8 cellular contexts compared by ENCODE assay signal in the genomic region with DNA sequence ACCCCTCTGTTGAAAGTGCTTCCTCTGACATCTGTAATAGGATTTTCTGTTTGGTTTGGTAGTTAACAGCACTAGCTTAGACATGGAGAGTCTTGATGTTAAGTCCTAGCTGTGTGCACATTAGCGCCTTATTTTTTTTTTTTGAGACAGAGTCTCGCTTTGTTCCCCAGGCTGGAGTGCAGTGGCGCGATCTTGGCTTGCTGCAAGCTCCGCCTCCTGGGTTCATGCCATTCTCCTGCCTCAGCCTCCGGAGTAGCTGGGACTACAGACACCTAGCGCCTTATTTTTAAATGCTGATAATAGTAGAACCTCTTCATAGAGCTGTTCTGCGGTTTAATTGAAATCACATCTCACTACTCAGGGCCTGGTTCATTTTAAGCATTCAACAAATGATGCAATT.
DNase-seq lines count a peak whose midpoint lies in the region; ATAC-seq, FAIRE-seq and TF ChIP-seq lines count a peak whose summit lies in the region.
"Not testable (repeated sequence)": the region's sequence is repeated elsewhere in the genome, so short reads cannot be mapped to it uniquely, and the experiment has no call there.

No MANE protein-coding gene starts in this region.

- H3K4me1 Mint-ChIP-seq in neural progenitor cell = not testable (repeated sequence)

- not testable (repeated sequence) for H2BK5ac ChIP-seq in H1 (ENCODE audit: low read depth, low read length)

- not testable (repeated sequence) for H3K27me3 Mint-ChIP-seq in neural progenitor cell (ENCODE audit: insufficient read depth, low read depth)

- not testable (repeated sequence) for TF ChIP-seq POLR2A in H1 (IDR thresholded peaks at IDR 0.05; ENCODE audit: control extremely low read depth in 1 of 2, low read depth in 2 of 2, low read length in 2 of 2); sigmoid colon (IDR thresholded peaks at IDR 0.05)

- not testable (repeated sequence) for TF ChIP-seq RAD21 in H1 (IDR thresholded peaks at IDR 0.05 in 1 of 2, conservative IDR thresholded peaks at IDR 0.05 in 1 of 2; ENCODE audit: low read depth in 2 of 2, low read length in 2 of 2)

- not testable (repeated sequence) for H3K36me3 Mint-ChIP-seq in neural progenitor cell

- H3K4me1 ChIP-seq in ACC112 (ENCODE audit: control insufficient read depth, insufficient read depth, low read length, unreplicated experiment) = peaks cover 54% of the 10 kb centered on the region
- peaks cover 11% of the 10 kb centered on the region; the same call in 1 of the 2 replicates for H3K4me1 ChIP-seq in HUES48 (ENCODE audit: control insufficient read depth, insufficient read depth, low read length)
- H3K4me1 ChIP-seq in Panc1 (ENCODE audit: control insufficient read depth, insufficient read depth, low read length) = peaks cover 66% of the 10 kb centered on the region
- peaks cover 49% of the 10 kb centered on the region for H3K4me1 ChIP-seq in adipocyte (ENCODE audit: control insufficient read depth, insufficient read depth, low read length)
- not testable (repeated sequence) for H3K4me1 ChIP-seq in H1 (replicated peaks in 1 of 4; ENCODE audit: control insufficient read depth in 3 of 4, insufficient read depth in 4 of 4, low read length in 3 of 4)
- H3K4me1 ChIP-seq in neural progenitor cell = peaks cover 24% of the 10 kb centered on the region
- H3K4me1 ChIP-seq in sigmoid colon = peaks cover 0 to 52% (median 41%) of the 10 kb centered on the region in 4 donors

- not testable (repeated sequence) for H4K91ac ChIP-seq in H1 (replicated peaks; ENCODE audit: insufficient read length, low read length)

- H3K4me2 ChIP-seq in H1 (ENCODE audit: insufficient read depth in 1 of 2, low read depth in 2 of 2, low read length in 2 of 2); neural progenitor cell: not testable (repeated sequence)

- H2BK120ac ChIP-seq in H1 (replicated peaks; ENCODE audit: low read depth, low read length) = not testable (repeated sequence)

- ATAC-seq in Panc1 = not testable (repeated sequence)
- peak; percentile 10 for ATAC-seq in left ventricle myocardium superior

- not testable (repeated sequence) for H2BK12ac ChIP-seq in H1 (ENCODE audit: low read depth, low read length)

- FAIRE-seq in H1 (lab: Jason Lieb, UNC) = not testable (repeated sequence)

- H3K27ac ChIP-seq in ACC112 (ENCODE audit: low read depth, low read length) = peak overlapping the region; percentile 55
- H3K27ac ChIP-seq in HUES48 (ENCODE audit: low read depth, low read length) = peak overlapping the region; percentile 24
- peak overlapping the region; percentile 85; the same call in 1 of the 2 replicates for H3K27ac ChIP-seq in Panc1 (ENCODE audit: low read length)
- not testable (repeated sequence) for H3K27ac ChIP-seq in H1 (ENCODE audit: low read depth, low read length); neural progenitor cell
- peak overlapping the region in 3 of 4 donors; percentile 22 to 49 (median 22) for H3K27ac ChIP-seq in sigmoid colon

- H3K18ac ChIP-seq in H1 (ENCODE audit: extremely low read depth, low read length) = not testable (repeated sequence)

- not testable (repeated sequence) for H3K4me3 ChIP-seq in ACC112 (ENCODE audit: low read depth, low read length); HUES48 (ENCODE audit: low read depth, low read length); Panc1 (ENCODE audit: low read depth in 2 of 2, low read length in 2 of 2); adipocyte (ENCODE audit: low read length); H1 (ENCODE audit: extremely low read depth in 1 of 4, insufficient read depth in 2 of 4, low read depth in 3 of 4, low read length in 4 of 4); neural progenitor cell; sigmoid colon

- not testable (repeated sequence) for H3K9me3 Mint-ChIP-seq in neural progenitor cell

- POLR2A ChIA-PET in Panc1 (lab: Charles Lee); H1 (lab: Charles Lee; ENCODE audit: partially characterized antibody): not testable (repeated sequence)

- not testable (repeated sequence) for H3K56ac ChIP-seq in H1 (replicated peaks; ENCODE audit: insufficient read length, low read depth, low read length)

- not testable (repeated sequence) for H2AFZ ChIP-seq in ACC112 (ENCODE audit: low read length, unreplicated experiment)
- H2AFZ ChIP-seq in H1 (ENCODE audit: low read length) = peak overlapping the region; percentile 62; the same call in 1 of the 2 replicates
- peak overlapping the region; percentile 5 for H2AFZ ChIP-seq in neural progenitor cell (replicated peaks)

- not testable (repeated sequence) for H4K20me1 ChIP-seq in H1 (replicated peaks in 1 of 2; ENCODE audit: control insufficient read depth in 1 of 2, insufficient read depth in 2 of 2, low read length in 2 of 2); neural progenitor cell (ENCODE audit: low read depth)

- H3K27me3 ChIP-seq in ACC112 (ENCODE audit: insufficient read depth, low read length); HUES48 (ENCODE audit: control insufficient read depth, insufficient read depth, low read length); Panc1 (ENCODE audit: control insufficient read depth, insufficient read depth, low read length); adipocyte (replicated peaks; ENCODE audit: control insufficient read depth, insufficient read depth, low read length); H1 (replicated peaks in 1 of 4; ENCODE audit: control insufficient read depth in 3 of 4, extremely low read depth in 1 of 4, insufficient read depth in 3 of 4, low read length in 3 of 4); neural progenitor cell; sigmoid colon: not testable (repeated sequence)

- not testable (repeated sequence) for H3K9ac ChIP-seq in HUES48 (ENCODE audit: low read depth, low read length); H1 (replicated peaks in 1 of 4; ENCODE audit: extremely low read depth in 1 of 4, low read depth in 3 of 4, low read length in 3 of 4); neural progenitor cell
- H3K9ac ChIP-seq in adipocyte (ENCODE audit: low read length) = peak overlapping the region; percentile 32

- not testable (repeated sequence) for H3K9me3 ChIP-seq in HUES48 (ENCODE audit: control insufficient read depth, insufficient read depth, low read length); Panc1 (ENCODE audit: control insufficient read depth, insufficient read depth, low read depth, low read length); adipocyte (ENCODE audit: control insufficient read depth, low read length); H1 (ENCODE audit: insufficient read depth in 2 of 2, low read depth in 1 of 2, low read length in 1 of 2); neural progenitor cell (ENCODE audit: low read depth); sigmoid colon

- TF ChIP-seq EP300 in H1 (IDR thresholded peaks at IDR 0.05; ENCODE audit: borderline replicate concordance in 1 of 2, low read depth in 2 of 2, low read length in 2 of 2); sigmoid colon (IDR thresholded peaks at IDR 0.05): not testable (repeated sequence)

- not testable (repeated sequence) for H4K8ac ChIP-seq in H1 (ENCODE audit: extremely low read depth, insufficient read depth, low read length)

- not testable (repeated sequence) for H2BK20ac ChIP-seq in H1 (ENCODE audit: low read length)

- H3K14ac ChIP-seq in H1 (ENCODE audit: insufficient read length) = not testable (repeated sequence)

- H3K36me3 ChIP-seq in ACC112 (ENCODE audit: insufficient read depth, low read length); HUES48 (ENCODE audit: control insufficient read depth, insufficient read depth, low read length); Panc1 (ENCODE audit: control insufficient read depth, insufficient read depth, low read length); adipocyte (ENCODE audit: control insufficient read depth, insufficient read depth, low read length, severe bottlenecking); H1 (ENCODE audit: control insufficient read depth in 2 of 4, insufficient read depth in 4 of 4, low read length in 3 of 4); neural progenitor cell; sigmoid colon: not testable (repeated sequence)

- WGBS in H1 (ENCODE audit: extremely low coverage in 1 of 2, insufficient coverage in 1 of 2, insufficient read length in 1 of 2, insufficient replicate concordance in 2 of 2, low coverage in 1 of 2, low lambda C conversion rate in 2 of 2, missing lambda C conversion rate in 1 of 2), 2 experiments = 88% methylated on average over 8 of the region's 8 CpGs; no CpG with 5 or more reads in 1 of the 2 experiments
- WGBS in sigmoid colon, 2 donors = 93 to 94% methylated on average over 8 of the region's 8 CpGs

- H3K27ac Mint-ChIP-seq in neural progenitor cell = not testable (repeated sequence)

- H2BK15ac ChIP-seq in H1 (ENCODE audit: low read length) = not testable (repeated sequence)

- H3F3A ChIP-seq in neural progenitor cell (ENCODE audit: low read depth) = not testable (repeated sequence)

- not testable (repeated sequence) for H3K79me1 ChIP-seq in H1 (ENCODE audit: low read depth, low read length)

- CTCF ChIA-PET in Panc1 (lab: Charles Lee) = not testable (repeated sequence)
- CTCF ChIA-PET in H1 (lab: Charles Lee; ENCODE audit: partially characterized antibody) = interaction anchor here (0.6 to 1.3 kb wide), 8 partner anchors 9 to 437 kb away, joined by 3 to 4 read pairs (median 3); no protein-coding TSS in a partner anchor

- H4K5ac ChIP-seq in H1 (ENCODE audit: insufficient read length, low read depth, low read length) = not testable (repeated sequence)

- not testable (repeated sequence) for DNase-seq in Panc1 (ENCODE audit: low read depth, low spot score); adipocyte (ENCODE audit: low read depth); H1 (ENCODE audit: low read depth in 1 of 2, low spot score in 2 of 2); left ventricle myocardium superior; neural progenitor cell (ENCODE audit: low spot score); sigmoid colon

- BruUV-seq in Panc1 (replicated peaks; lab: Mats Ljungman, UMichigan) = not testable (repeated sequence)

- in situ Hi-C loops in Panc1 (cut with HindIII; ENCODE audit: low pct_unique_long_range_greater_than_20kb, low sequenced_read_pairs) = not testable (repeated sequence)

- H3K79me2 ChIP-seq in ACC112 (ENCODE audit: control insufficient read depth, insufficient read depth, low read length, unreplicated experiment); H1 (ENCODE audit: control insufficient read depth in 1 of 2, insufficient read depth in 2 of 2, low read length in 2 of 2); neural progenitor cell (ENCODE audit: low read depth): not testable (repeated sequence)

- not testable (repeated sequence) for H3K4ac ChIP-seq in H1 (replicated peaks; ENCODE audit: insufficient read length, low read depth, low read length)

- not testable (repeated sequence) for TF ChIP-seq CTCF in Panc1 (IDR thresholded peaks at IDR 0.05); H1 (IDR thresholded peaks at IDR 0.05; ENCODE audit: control extremely low read depth in 1 of 3, insufficient read depth in 1 of 3, low read depth in 1 of 3, low read length in 3 of 3); neural progenitor cell (IDR thresholded peaks at IDR 0.05); sigmoid colon (IDR thresholded peaks at IDR 0.05)

- H3K4me3 Mint-ChIP-seq in neural progenitor cell = not testable (repeated sequence)

- not testable (repeated sequence) for H2AK5ac ChIP-seq in H1 (ENCODE audit: low read depth, low read length)

- intact Hi-C loops in Panc1 (cut with micrococcal nuclease; ENCODE audit: unreplicated experiment); left ventricle myocardium superior (cut with micrococcal nuclease); sigmoid colon (cut with DNase I): not testable (repeated sequence)

- H3K23me2 ChIP-seq in H1 (ENCODE audit: low read depth, low read length) = not testable (repeated sequence)

- not testable (repeated sequence) for H3K23ac ChIP-seq in H1 (ENCODE audit: insufficient read length)
